16 cellular contexts compared by ENCODE assay signal in the genomic region with DNA sequence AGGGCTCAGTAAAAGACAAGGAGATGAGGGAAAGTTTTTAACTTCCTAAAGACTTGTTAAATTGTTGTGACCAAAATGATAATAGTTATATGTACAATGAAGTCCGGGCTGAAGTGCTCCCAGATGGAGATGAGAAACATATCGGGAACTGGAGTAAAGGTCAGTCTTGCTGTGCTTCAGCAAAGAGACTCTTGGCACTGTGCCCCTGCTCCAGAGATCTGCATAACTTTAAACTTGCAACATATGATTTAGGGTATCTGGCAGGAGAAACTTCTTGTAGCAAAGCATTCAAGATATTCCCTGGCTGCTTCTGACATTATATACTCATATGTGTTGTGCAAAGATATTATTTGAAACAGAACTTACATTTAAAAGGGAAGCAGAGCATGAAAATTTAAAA.
DNase-seq lines count a peak whose midpoint lies in the region; ATAC-seq, FAIRE-seq and TF ChIP-seq lines count a peak whose summit lies in the region.
"Had no signal": no experiment of that assay in that cellular context is flagged by ENCODE, and none has a peak within 500 bp of the region (broad histone marks: within the 10 kb centered on the region; RNA-seq: fewer than 3 reads in every experiment).

No MANE protein-coding gene starts in this region.

- peaks cover 4% of the 10 kb centered on the region; the same call in 1 of the 2 replicates for H3K4me1 Mint-ChIP-seq in WTC11
- H3K4me1 Mint-ChIP-seq: activated B cell treated with CpG ODN at 0.5 μM for 24 hours; activated CD8-positive, alpha-beta memory T cell treated with anti-CD3 and anti-CD28 coated beads, Interleukin-2, amount 10 ng/mL, durations not matched to agents 7 days and 5 days had no signal

- H3K4me1 ChIP-seq in right atrium auricular region, result no peaks in the 10 kb centered on the region
- H3K4me1 ChIP-seq: heart left ventricle had no signal

- CTCF ChIA-PET in WTC11 (lab: Charles Lee), result no interaction called here

- no peak for FAIRE-seq in frontal cortex (lab: Jason Lieb, UNC)
- FAIRE-seq: GM18507 had no signal

- POLR2A ChIA-PET in WTC11 (lab: Charles Lee), result no interaction called here

- H3K36me3 Mint-ChIP-seq in WTC11, result no peaks in the 10 kb centered on the region
- H3K36me3 Mint-ChIP-seq: activated CD8-positive, alpha-beta memory T cell treated with anti-CD3 and anti-CD28 coated beads, Interleukin-2, amount 10 ng/mL, durations not matched to agents 7 days and 5 days had no signal

- peaks cover 24% of the 10 kb centered on the region for H3K9me3 Mint-ChIP-seq in WTC11

- H3K36me3 ChIP-seq in right atrium auricular region, result no peaks in the 10 kb centered on the region
- H3K36me3 ChIP-seq: heart left ventricle, thoracic aorta had no signal

- DNase-seq in left cardiac atrium, result peak; percentile 18
- no peak for DNase-seq in right atrium auricular region (ENCODE audit: low spot score)
- DNase-seq in brain pericyte (ENCODE audit: low read depth, low spot score), result peak; percentile 53
- DNase-seq in left kidney (ENCODE audit: low read depth, low spot score), result peak; percentile 66
- no peak for DNase-seq in frontal cortex (ENCODE audit: low spot score in 2 of 2)
- DNase-seq in NCI-H345 (lab: John Stamatoyannopoulos, UW), result no peak
- no peak for DNase-seq in WTC11 (ENCODE audit: low spot score)
- no peak for DNase-seq in SW 1271 (lab: John Stamatoyannopoulos, UW)
- DNase-seq: activated B cell treated with CpG ODN at 0.5 μM for 24 hours; activated CD8-positive, alpha-beta memory T cell treated with anti-CD3 and anti-CD28 coated beads, Interleukin-2, amount 10 ng/mL, durations not matched to agents 7 days and 5 days; central memory CD4-positive, alpha-beta T cell; NCI-H146; NCI-H510A treated with DMSO at 0.1 percent for 48 hours had no signal

- H3K27me3 Mint-ChIP-seq in WTC11 (ENCODE audit: low read depth), result no peaks in the 10 kb centered on the region
- H3K27me3 Mint-ChIP-seq: activated B cell treated with CpG ODN at 0.5 μM for 24 hours; activated CD8-positive, alpha-beta memory T cell treated with anti-CD3 and anti-CD28 coated beads, Interleukin-2, amount 10 ng/mL, durations not matched to agents 7 days and 5 days had no signal

- peak in 1 of 2 donors; percentile 34 for ATAC-seq in left cardiac atrium
- ATAC-seq in WTC11, result no peak
- ATAC-seq: activated CD8-positive, alpha-beta memory T cell treated with anti-CD3 and anti-CD28 coated beads, Interleukin-2, amount 10 ng/mL, durations not matched to agents 7 days and 5 days had no signal

- no peak overlapping the region for H3K4me3 Mint-ChIP-seq in WTC11
- H3K4me3 Mint-ChIP-seq: activated B cell treated with CpG ODN at 0.5 μM for 24 hours; activated CD8-positive, alpha-beta memory T cell treated with anti-CD3 and anti-CD28 coated beads, Interleukin-2, amount 10 ng/mL, durations not matched to agents 7 days and 5 days had no signal

- H3K27ac ChIP-seq in right atrium auricular region, result no peak overlapping the region
- H3K27ac ChIP-seq: thoracic aorta had no signal

- no peak overlapping the region for H3K27ac Mint-ChIP-seq in WTC11
- H3K27ac Mint-ChIP-seq: activated B cell treated with CpG ODN at 0.5 μM for 24 hours; activated CD8-positive, alpha-beta memory T cell treated with anti-CD3 and anti-CD28 coated beads, Interleukin-2, amount 10 ng/mL, durations not matched to agents 7 days and 5 days had no signal

- no peaks in the 10 kb centered on the region for H3K9me3 ChIP-seq in right atrium auricular region
- H3K9me3 ChIP-seq: thoracic aorta had no signal

- H3K4me3 ChIP-seq in right atrium auricular region, result no peak overlapping the region
- H3K4me3 ChIP-seq: heart left ventricle, thoracic aorta had no signal

- intact Hi-C loops in left cardiac atrium (cut with DNase I), result no loop called here

- no peaks in the 10 kb centered on the region for H3K27me3 ChIP-seq in right atrium auricular region
- H3K27me3 ChIP-seq: heart left ventricle had no signal

- TF ChIP-seq CTCF in right atrium auricular region (IDR thresholded peaks at IDR 0.05) (no peak), WTC11 (IDR thresholded peaks at IDR 0.05) (no peak)

TF ChIP-seq in WTC11, 78 proteins besides CTCF, POLR2A, EP300 and RAD21:
- no peak for TF ChIP-seq MYBL2 (CRISPR knock-in tag; IDR thresholded peaks at IDR 0.05)
- TF ChIP-seq, protein P1, sequence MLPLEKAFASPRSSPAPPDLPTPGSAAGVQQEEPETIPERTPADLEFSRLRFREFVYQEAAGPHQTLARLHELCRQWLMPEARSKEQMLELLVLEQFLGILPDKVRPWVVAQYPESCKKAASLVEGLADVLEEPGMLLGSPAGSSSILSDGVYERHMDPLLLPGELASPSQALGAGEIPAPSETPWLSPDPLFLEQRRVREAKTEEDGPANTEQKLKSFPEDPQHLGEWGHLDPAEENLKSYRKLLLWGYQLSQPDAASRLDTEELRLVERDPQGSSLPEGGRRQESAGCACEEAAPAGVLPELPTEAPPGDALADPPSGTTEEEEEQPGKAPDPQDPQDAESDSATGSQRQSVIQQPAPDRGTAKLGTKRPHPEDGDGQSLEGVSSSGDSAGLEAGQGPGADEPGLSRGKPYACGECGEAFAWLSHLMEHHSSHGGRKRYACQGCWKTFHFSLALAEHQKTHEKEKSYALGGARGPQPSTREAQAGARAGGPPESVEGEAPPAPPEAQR (CRISPR knock-in tag; IDR thresholded peaks at IDR 0.05), result no peak
- no peak for TF ChIP-seq ZNF317 (CRISPR knock-in tag; IDR thresholded peaks at IDR 0.05; ENCODE audit: borderline replicate concordance, low read depth)
- TF ChIP-seq RORB (CRISPR knock-in tag; IDR thresholded peaks at IDR 0.05), result no peak
- TF ChIP-seq NR2C2 (CRISPR knock-in tag; IDR thresholded peaks at IDR 0.05), result no peak
- TF ChIP-seq, protein P2, sequence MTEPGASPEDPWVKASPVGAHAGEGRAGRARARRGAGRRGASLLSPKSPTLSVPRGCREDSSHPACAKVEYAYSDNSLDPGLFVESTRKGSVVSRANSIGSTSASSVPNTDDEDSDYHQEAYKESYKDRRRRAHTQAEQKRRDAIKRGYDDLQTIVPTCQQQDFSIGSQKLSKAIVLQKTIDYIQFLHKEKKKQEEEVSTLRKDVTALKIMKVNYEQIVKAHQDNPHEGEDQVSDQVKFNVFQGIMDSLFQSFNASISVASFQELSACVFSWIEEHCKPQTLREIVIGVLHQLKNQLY (CRISPR knock-in tag; IDR thresholded peaks at IDR 0.05), result no peak
- TF ChIP-seq, protein P3, sequence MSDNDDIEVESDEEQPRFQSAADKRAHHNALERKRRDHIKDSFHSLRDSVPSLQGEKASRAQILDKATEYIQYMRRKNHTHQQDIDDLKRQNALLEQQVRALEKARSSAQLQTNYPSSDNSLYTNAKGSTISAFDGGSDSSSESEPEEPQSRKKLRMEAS (CRISPR knock-in tag; IDR thresholded peaks at IDR 0.05), result no peak
- TF ChIP-seq ZNF671 (CRISPR knock-in tag; IDR thresholded peaks at IDR 0.05), result no peak
- no peak for TF ChIP-seq ZNF396 (CRISPR knock-in tag; IDR thresholded peaks at IDR 0.05; ENCODE audit: borderline replicate concordance)

Comparison
In these comparisons a context has a peak if more than half of its experiments do, and no peak if none do; other contexts are left out.
1. DNase-seq: peak in left cardiac atrium (single experiment), brain pericyte (single experiment) and left kidney (single experiment); none in right atrium auricular region (single experiment), frontal cortex (0 of 2), NCI-H345 (single experiment), WTC11 (single experiment) and SW 1271 (0 of 2).